8 cellular contexts compared by ENCODE assay signal in the genomic region with DNA sequence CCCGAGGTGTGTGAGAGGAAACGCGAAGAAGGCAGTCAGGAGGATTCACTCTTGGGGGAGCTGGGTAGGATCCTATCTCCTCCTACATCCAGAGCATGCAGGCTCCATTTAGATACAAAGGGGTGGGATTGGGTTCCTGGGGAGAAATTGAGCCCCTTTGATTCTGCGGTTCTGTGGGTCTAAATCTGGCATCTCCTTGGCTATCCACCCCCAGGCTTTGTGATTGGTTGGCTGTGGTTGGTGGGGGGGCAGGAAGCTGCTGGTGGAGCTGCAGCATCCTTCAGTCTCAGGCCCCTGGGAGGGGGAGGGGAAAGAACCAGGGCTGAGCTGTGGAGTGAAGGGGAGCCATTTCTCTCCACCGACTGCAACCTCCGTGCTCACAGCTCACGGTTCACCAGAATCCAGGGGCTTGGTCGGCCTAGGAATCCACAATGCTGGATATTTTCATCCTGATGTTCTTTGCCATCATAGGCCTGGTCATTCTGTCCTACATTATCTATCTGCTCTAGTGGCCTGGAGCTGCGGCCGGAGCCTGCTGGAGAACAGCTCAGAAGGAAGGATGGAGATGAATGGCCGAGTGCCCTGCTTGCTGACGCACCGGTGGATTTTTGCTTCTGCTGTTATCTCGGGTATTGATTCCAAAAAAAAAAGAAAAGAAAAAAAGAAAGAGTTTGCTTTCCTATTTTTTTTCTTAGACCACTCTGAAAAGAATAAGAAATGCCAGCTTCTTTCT.
A peak's percentile ranks its signal among the peaks of the same experiment; 100 is the strongest.
DNase-seq lines count a peak whose midpoint lies in the region; ATAC-seq, FAIRE-seq and TF ChIP-seq lines count a peak whose summit lies in the region.

TSS of gene LASP1NB (plus strand) at position 352 of the 733 bp plus-strand sequence.

- intact Hi-C loops in naive thymus-derived CD4-positive, alpha-beta T cell (cut with micrococcal nuclease): loop anchor here (2.0 to 5.0 kb wide), 4 partner anchors 27 to 55 kb away; partner anchors contain the start of genes LASP1 (in 2 of the 2) and FBXO47 (in 1 of the 2)
- intact Hi-C loops in aorta (cut with DNase I): no loop called here

- peaks cover 0 to 2% (median 0%) of the 10 kb centered on the region in 11 donors for H3K9me3 Mint-ChIP-seq in naive thymus-derived CD4-positive, alpha-beta T cell

- peak; percentile 44 for ATAC-seq in naive thymus-derived CD4-positive, alpha-beta T cell
- ATAC-seq in aorta (ENCODE audit: low FRiP score): peak; percentile 51
- ATAC-seq in GM19324 (IDR thresholded peaks at IDR 0.05; ENCODE audit: low FRiP score, unreplicated experiment): no peak

- peaks cover 28 to 40% (median 31%) of the 10 kb centered on the region in 7 donors for H3K4me1 Mint-ChIP-seq in naive thymus-derived CD4-positive, alpha-beta T cell

- H3K27me3 ChIP-seq in naive thymus-derived CD4-positive, alpha-beta T cell (ENCODE audit: control insufficient read depth in 2 of 2, insufficient read depth in 2 of 2, low read length in 2 of 2): no peaks in the 10 kb centered on the region
- no peaks in the 10 kb centered on the region for H3K27me3 ChIP-seq in aorta (ENCODE audit: control insufficient read depth in 1 of 2, insufficient read depth in 2 of 2, low read length in 1 of 2)
- H3K27me3 ChIP-seq in small intestine (ENCODE audit: control insufficient read depth in 2 of 2, insufficient read depth in 2 of 2, low read length in 2 of 2): no peaks in the 10 kb centered on the region

- CTCF ChIA-PET in naive thymus-derived CD4-positive, alpha-beta T cell (lab: Charles Lee): interaction anchor here (0.6 to 2.8 kb wide), 7 partner anchors 11 to 226 kb away, joined by 3 to 12 read pairs (median 3); partner anchors contain the start of gene PLXDC1

- TF ChIP-seq CTCF in choroid plexus epithelial cell (conservative IDR thresholded peaks at IDR 0.05; ENCODE audit: low read depth, low read length): no peak

- peak within 1 kb of the TSS; percentile 34 to 76 (median 56) for H3K4me3 Mint-ChIP-seq in naive thymus-derived CD4-positive, alpha-beta T cell

- H3K36me3 Mint-ChIP-seq in naive thymus-derived CD4-positive, alpha-beta T cell: peaks cover 0 to 9% (median 0%) of the 10 kb centered on the region in 5 donors

- peaks cover 12 to 14% of the 10 kb centered on the region in 2 donors for H3K4me1 ChIP-seq in naive thymus-derived CD4-positive, alpha-beta T cell (ENCODE audit: control insufficient read depth in 2 of 2, insufficient read depth in 2 of 2, low read length in 2 of 2)
- H3K4me1 ChIP-seq in aorta (ENCODE audit: control insufficient read depth in 1 of 2, insufficient read depth in 2 of 2, low read length in 2 of 2) (peaks cover 0 to 2% of the 10 kb centered on the region in 2 donors), small intestine (ENCODE audit: control insufficient read depth in 2 of 2, insufficient read depth in 1 of 2, low read depth in 1 of 2, low read length in 1 of 2) (peaks cover 0 to 6% of the 10 kb centered on the region in 2 donors)

- peaks cover 0 to 4% (median 0%) of the 10 kb centered on the region in 3 experiments for H3K36me3 ChIP-seq in naive thymus-derived CD4-positive, alpha-beta T cell (ENCODE audit: control insufficient read depth in 2 of 3, insufficient read depth in 3 of 3, low read length in 3 of 3)
- H3K36me3 ChIP-seq in aorta (ENCODE audit: control insufficient read depth in 1 of 2, insufficient read depth in 2 of 2, low read length in 1 of 2): no peaks in the 10 kb centered on the region
- H3K36me3 ChIP-seq in small intestine (ENCODE audit: control insufficient read depth in 2 of 2, insufficient read depth in 2 of 2, low read length in 2 of 2): no peaks in the 10 kb centered on the region

- 24 to 26% methylated on average over 14 of the region's 14 CpGs for WGBS in aorta, 2 donors
- 57 to 88% (median 79%) methylated on average over 14 of the region's 14 CpGs for WGBS in small intestine, 3 donors

- peak within 1 kb of the TSS; percentile 28 to 87 (median 79) for H3K27ac Mint-ChIP-seq in naive thymus-derived CD4-positive, alpha-beta T cell

- H3K9me3 ChIP-seq in naive thymus-derived CD4-positive, alpha-beta T cell (ENCODE audit: control insufficient read depth in 2 of 3, low read length in 3 of 3): no peaks in the 10 kb centered on the region
- H3K9me3 ChIP-seq in aorta (ENCODE audit: control insufficient read depth, low read length) (no peaks in the 10 kb centered on the region), small intestine (ENCODE audit: control insufficient read depth, low read depth) (no peaks in the 10 kb centered on the region)

- FAIRE-seq in small intestine (lab: Jason Lieb, UNC): no peak

- H3K27ac ChIP-seq in naive thymus-derived CD4-positive, alpha-beta T cell (ENCODE audit: low read depth, low read length): no peak within 1 kb of the TSS
- H3K27ac ChIP-seq in aorta (ENCODE audit: low read depth in 1 of 2, low read length in 2 of 2): peak within 1 kb of the TSS; percentile 59 to 83
- H3K27ac ChIP-seq in small intestine (ENCODE audit: low read depth in 1 of 2, low read length in 1 of 2): peak within 1 kb of the TSS in 1 of 2 donors; percentile 72

- POLR2A ChIA-PET in naive thymus-derived CD4-positive, alpha-beta T cell (lab: Charles Lee): interaction anchor here (0.6 to 1.9 kb wide), 8 partner anchors 27 to 228 kb away, joined by 3 to 7 read pairs (median 6); partner anchors contain the start of gene LASP1

- H3K27me3 Mint-ChIP-seq in naive thymus-derived CD4-positive, alpha-beta T cell: no peaks in the 10 kb centered on the region

- H3K4me3 ChIP-seq in choroid plexus epithelial cell (ENCODE audit: low read depth, low read length): peak within 1 kb of the TSS; percentile 44
- no peak within 1 kb of the TSS for H3K4me3 ChIP-seq in naive thymus-derived CD4-positive, alpha-beta T cell (ENCODE audit: low read length)
- no peak within 1 kb of the TSS for H3K4me3 ChIP-seq in aorta (ENCODE audit: low read length in 2 of 2)
- H3K4me3 ChIP-seq in small intestine (ENCODE audit: low read depth in 1 of 2, low read length in 2 of 2): no peak within 1 kb of the TSS

- peak; percentile 57 for DNase-seq in stimulated activated CD4-positive, alpha-beta T cell treated with anti-CD3 and anti-CD28 coated beads, Interleukin-15, amount 100 ng/mL, for 24 hours
- DNase-seq in stimulated activated CD4-positive, alpha-beta T cell treated with anti-CD3 and anti-CD28 coated beads, Interleukin-2, amount 100 ng/mL, for 48 hours: no peak
- DNase-seq in choroid plexus epithelial cell (ENCODE audit: low read depth) (peak; percentile 68), aorta (no peak), NCI-H446 (lab: John Stamatoyannopoulos, UW) (no peak), small intestine (no peak)
- DNase-seq in naive thymus-derived CD4-positive, alpha-beta T cell: peak in 8 of 9 donors; percentile 30 to 68 (median 54)

Comparison
In these comparisons a context has a peak if more than half of its experiments do, and no peak if none do; other contexts are left out.
1. DNase-seq: peak in stimulated activated CD4-positive, alpha-beta T cell treated with anti-CD3 and anti-CD28 coated beads, Interleukin-15, amount 100 ng/mL, for 24 hours (single experiment), choroid plexus epithelial cell (single experiment) and naive thymus-derived CD4-positive, alpha-beta T cell (8 of 9); none in stimulated activated CD4-positive, alpha-beta T cell treated with anti-CD3 and anti-CD28 coated beads, Interleukin-2, amount 100 ng/mL, for 48 hours (0 of 2), aorta (0 of 2), NCI-H446 (0 of 2) and small intestine (single experiment).
2. intact Hi-C loops: an anchor here in naive thymus-derived CD4-positive, alpha-beta T cell (2.0 to 5.0 kb wide); none called in aorta.